Comparison of ENCODE assay signal across 10 cellular contexts in genomic region chr4:4395849-4396627, GRCh38. TPM values are rescaled to one million over a fixed set of nuclear protein-coding genes. Genes with fewer than 3 reads are reported as not detected.
DNase-seq lines count a peak whose midpoint lies in the region; ATAC-seq and TF ChIP-seq lines count a peak whose summit lies in the region.
"Had no signal": no experiment of that assay in that cellular context is flagged by ENCODE, and none has a peak within 500 bp of the region (broad histone marks: within the 10 kb centered on the region; RNA-seq: fewer than 3 reads in every experiment).

No MANE protein-coding gene starts in this region.

- ATAC-seq in GM18858 (IDR thresholded peaks at IDR 0.05; ENCODE audit: unreplicated experiment) = peak; percentile 74
- peak; percentile 74 for ATAC-seq in HG03025 (IDR thresholded peaks at IDR 0.05; ENCODE audit: low FRiP score, unreplicated experiment)
- ATAC-seq in HG02571 (IDR thresholded peaks at IDR 0.05; ENCODE audit: unreplicated experiment) = no peak

- peaks cover 43% of the 10 kb centered on the region for H3K27me3 ChIP-seq in WERI-Rb-1 (ENCODE audit: insufficient read depth, low read depth, severe bottlenecking)

- no peak overlapping the region for H3K27ac ChIP-seq in WERI-Rb-1

- H3K27ac Mint-ChIP-seq in neural crest cell (ENCODE audit: unreplicated experiment) (no peak overlapping the region), endothelial cell (ENCODE audit: unreplicated experiment) (no peak overlapping the region)
- H3K27ac Mint-ChIP-seq: activated naive CD8-positive, alpha-beta T cell treated with anti-CD3 and anti-CD28 coated beads, Interleukin-2, amount 10 ng/mL, durations not matched to agents 7 days and 5 days; natural killer cell treated with Interleukin-12 subunit alpha and Interleukin-12 subunit beta and Interleukin-15 and Interleukin-18, amount 100 ng/mL, for 72 hours had no signal

- H3K4me3 Mint-ChIP-seq in neural crest cell = peak overlapping the region; percentile 0
- no peak overlapping the region for H3K4me3 Mint-ChIP-seq in endothelial cell (ENCODE audit: unreplicated experiment)
- H3K4me3 Mint-ChIP-seq: activated naive CD8-positive, alpha-beta T cell treated with anti-CD3 and anti-CD28 coated beads, Interleukin-2, amount 10 ng/mL, durations not matched to agents 7 days and 5 days; natural killer cell treated with Interleukin-12 subunit alpha and Interleukin-12 subunit beta and Interleukin-15 and Interleukin-18, amount 100 ng/mL, for 72 hours had no signal

- H3K9me3 Mint-ChIP-seq in neural crest cell (no peaks in the 10 kb centered on the region), endothelial cell (ENCODE audit: unreplicated experiment) (no peaks in the 10 kb centered on the region)
- H3K9me3 Mint-ChIP-seq: activated naive CD8-positive, alpha-beta T cell treated with anti-CD3 and anti-CD28 coated beads, Interleukin-2, amount 10 ng/mL, durations not matched to agents 7 days and 5 days; natural killer cell treated with Interleukin-12 subunit alpha and Interleukin-12 subunit beta and Interleukin-15 and Interleukin-18, amount 100 ng/mL, for 72 hours had no signal

- H3K4me1 Mint-ChIP-seq in neural crest cell = peaks cover 6% of the 10 kb centered on the region
- H3K4me1 Mint-ChIP-seq in endothelial cell (ENCODE audit: unreplicated experiment) = peaks cover 4% of the 10 kb centered on the region

- no peaks in the 10 kb centered on the region for H3K9me3 ChIP-seq in WERI-Rb-1 (ENCODE audit: severe bottlenecking)

- H3K27me3 Mint-ChIP-seq in neural crest cell (ENCODE audit: low read depth) (peaks cover 38% of the 10 kb centered on the region), endothelial cell (ENCODE audit: unreplicated experiment) (peaks cover 5% of the 10 kb centered on the region)
- H3K27me3 Mint-ChIP-seq: activated naive CD8-positive, alpha-beta T cell treated with anti-CD3 and anti-CD28 coated beads, Interleukin-2, amount 10 ng/mL, durations not matched to agents 7 days and 5 days had no signal

- DNase-seq in WERI-Rb-1 (peak; percentile 79), neural crest cell (ENCODE audit: low read depth, low spot score) (no peak), endothelial cell (ENCODE audit: low spot score) (no peak), A172 (ENCODE audit: low spot score) (no peak), NCI-H510A treated with DMSO at 0.1 percent for 48 hours (lab: John Stamatoyannopoulos, UW) (no peak)
- DNase-seq: activated naive CD8-positive, alpha-beta T cell treated with anti-CD3 and anti-CD28 coated beads, Interleukin-2, amount 10 ng/mL, durations not matched to agents 7 days and 5 days had no signal

- H3K36me3 Mint-ChIP-seq in neural crest cell (ENCODE audit: low read depth) = no peaks in the 10 kb centered on the region
- H3K36me3 Mint-ChIP-seq in endothelial cell (ENCODE audit: low read depth, unreplicated experiment) = no peaks in the 10 kb centered on the region
- H3K36me3 Mint-ChIP-seq: natural killer cell treated with Interleukin-12 subunit alpha and Interleukin-12 subunit beta and Interleukin-15 and Interleukin-18, amount 100 ng/mL, for 72 hours had no signal

- TF ChIP-seq CTCF in WERI-Rb-1 (IDR thresholded peaks at IDR 0.05; ENCODE audit: low read depth, low read length) = peak; percentile 26; the same call in 1 of the 2 replicates
- TF ChIP-seq CTCF in neural crest cell (conservative IDR thresholded peaks at IDR 0.05) = no peak
- TF ChIP-seq CTCF in endothelial cell (IDR thresholded peaks at IDR 0.05; ENCODE audit: unreplicated experiment) = no peak

- H3K4me3 ChIP-seq in WERI-Rb-1 (ENCODE audit: low read depth, low read length) = peak overlapping the region; percentile 24

- H3K36me3 ChIP-seq in WERI-Rb-1 = no peaks in the 10 kb centered on the region

RNA-seq across cellular contexts. Expression of gene NSG1, which starts 9.1 kb away (rescaled TPM):
- total RNA-seq in neural crest cell (23.7 and 24.5 TPM in 2 replicates), endothelial cell (ENCODE audit: unreplicated experiment) (2.9 TPM)
- 7.0 and 9.2 TPM in 2 replicates for total RNA-seq in A172 (2014; rRNA removed; shearing (Covaris generic))
